ENCODE assay signal across 9 cellular contexts in the genomic region with DNA sequence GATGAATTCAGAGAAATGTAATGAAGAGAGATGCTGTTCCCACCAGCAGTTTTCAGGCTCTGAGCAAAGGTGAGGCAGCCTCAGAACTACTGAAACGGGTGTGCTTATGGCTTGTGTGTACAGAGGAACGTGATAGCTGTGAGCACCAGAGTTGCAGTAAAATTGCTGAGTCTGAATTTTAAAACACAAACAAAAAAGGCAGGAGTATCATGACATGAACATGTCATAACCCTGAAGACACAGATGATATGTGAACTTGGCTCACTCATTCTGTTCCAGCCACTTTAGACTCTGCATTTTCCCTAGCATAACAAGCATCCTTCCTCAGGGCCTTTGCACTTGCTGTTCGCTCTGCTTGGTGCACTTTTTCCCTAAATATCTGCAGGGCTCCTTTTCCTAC.
"Had no signal": no experiment of that assay in that cellular context is flagged by ENCODE, and none has a peak within 500 bp of the region (broad histone marks: within the 10 kb centered on the region; RNA-seq: fewer than 3 reads in every experiment).

No MANE protein-coding gene starts in this region.

- H2AFZ ChIP-seq: GM23248 had no signal

- H3K27ac Mint-ChIP-seq: H9, HFFc6, IgD-negative memory B cell had no signal

- DNase-seq: GM23248, H9, HCEC 1CT, HFFc6, KG1 had no signal

- H3K4me1 Mint-ChIP-seq: H9 had no signal

- H3K27ac ChIP-seq: GM23248, HL-60 had no signal

- H3K9me3 Mint-ChIP-seq: H9, HFFc6 had no signal

- H3K9ac ChIP-seq: GM23248 had no signal

- H3K4me3 ChIP-seq: GM23248 had no signal

- H3K36me3 Mint-ChIP-seq: IgD-negative memory B cell had no signal

- FAIRE-seq: H1, H54 had no signal

- H3K4me3 Mint-ChIP-seq: H9, HFFc6, IgD-negative memory B cell had no signal
